Comparison of ENCODE assay signal across 8 cellular contexts in genomic region chr6:18121580-18122127, GRCh38. TPM values are rescaled to one million over a fixed set of nuclear protein-coding genes. Genes with fewer than 3 reads are reported as not detected.
DNase-seq lines count a peak whose midpoint lies in the region; ATAC-seq, FAIRE-seq and TF ChIP-seq lines count a peak whose summit lies in the region.

No MANE protein-coding gene starts in this region.

- DNase-seq in effector memory CD4-positive, alpha-beta T cell: no peak
- DNase-seq in ovary (peak in 2 of 5 donors; percentile 17 to 25), NCI-H187 treated with DMSO at 0.1 percent for 48 hours (lab: John Stamatoyannopoulos, UW) (no peak), kidney (no peak)
- DNase-seq in NK-92 treated with Interleukin-12 subunit alpha and Interleukin-12 subunit beta, amount 100 ng/mL, for 24 hours (lab: John Stamatoyannopoulos, UW): no peak

- no peak overlapping the region for H3K9ac ChIP-seq in kidney (ENCODE audit: low read length in 2 of 2)

- TF ChIP-seq RAD21 in Ishikawa (IDR thresholded peaks at IDR 0.05; ENCODE audit: low read depth): 0 out of 2 replicates have a peak, but pooled peaks have one; percentile 15

- intact Hi-C loops in ovary (cut with DNase I): loop anchor here in 2 of 4 donors (5.0 to 10.0 kb wide), 3 partner anchors 134 to 967 kb away; partner anchors contain the start of gene KIF13A (in 1 of the 2)
- intact Hi-C loops in kidney (cut with DNase I): no loop called here

- H3K36me3 ChIP-seq in DOHH2 (ENCODE audit: control insufficient read depth, low read length): no peaks in the 10 kb centered on the region
- no peaks in the 10 kb centered on the region for H3K36me3 ChIP-seq in effector memory CD4-positive, alpha-beta T cell (ENCODE audit: control insufficient read depth, insufficient read depth, low read length)
- no peaks in the 10 kb centered on the region for H3K36me3 ChIP-seq in ovary
- H3K36me3 ChIP-seq in kidney (ENCODE audit: control insufficient read depth in 1 of 2, insufficient read depth in 2 of 2, low read length in 2 of 2): no peaks in the 10 kb centered on the region

- peak; percentile 20 for TF ChIP-seq CTCF in DOHH2 (IDR thresholded peaks at IDR 0.05; ENCODE audit: low read depth, low read length, poor library complexity, severe bottlenecking)
- no peak for TF ChIP-seq CTCF in ovary (IDR thresholded peaks at IDR 0.05)
- TF ChIP-seq CTCF in kidney (IDR thresholded peaks at IDR 0.05; ENCODE audit: borderline replicate concordance, extremely low read depth, insufficient read depth): no peak

- no peaks in the 10 kb centered on the region for H4K20me1 ChIP-seq in DOHH2 (ENCODE audit: control insufficient read depth, insufficient read depth, low read depth, low read length)

- FAIRE-seq in kidney (lab: Jason Lieb, UNC): no peak

- TF ChIP-seq POLR2A in ovary (IDR thresholded peaks at IDR 0.05): no peak

- no peak overlapping the region for H3K27ac ChIP-seq in DOHH2 (ENCODE audit: low read depth, low read length)
- H3K27ac ChIP-seq in effector memory CD4-positive, alpha-beta T cell (ENCODE audit: insufficient read depth, low read length, poor library complexity, severe bottlenecking): no peak overlapping the region
- H3K27ac ChIP-seq in ovary: no peak overlapping the region
- no peak overlapping the region for H3K27ac ChIP-seq in kidney (ENCODE audit: low read depth in 2 of 2, low read length in 2 of 2)

- no peak overlapping the region for H3K4me2 ChIP-seq in DOHH2 (ENCODE audit: low read length)

- TF ChIP-seq EP300 in Ishikawa (IDR thresholded peaks at IDR 0.05; ENCODE audit: borderline replicate concordance): no peak
- no peak for TF ChIP-seq EP300 in ovary (IDR thresholded peaks at IDR 0.05)

- H3K9me3 ChIP-seq in DOHH2 (ENCODE audit: control insufficient read depth, insufficient read depth, low read length): no peaks in the 10 kb centered on the region
- H3K9me3 ChIP-seq in effector memory CD4-positive, alpha-beta T cell (ENCODE audit: control insufficient read depth, low read length): no peaks in the 10 kb centered on the region
- no peaks in the 10 kb centered on the region for H3K9me3 ChIP-seq in ovary
- peaks cover 0 to 3% of the 10 kb centered on the region in 2 donors for H3K9me3 ChIP-seq in kidney (ENCODE audit: control insufficient read depth in 1 of 2, low read length in 2 of 2)

- no peaks in the 10 kb centered on the region for H3K4me1 ChIP-seq in DOHH2 (ENCODE audit: control insufficient read depth, low read length)
- peaks cover 3% of the 10 kb centered on the region for H3K4me1 ChIP-seq in effector memory CD4-positive, alpha-beta T cell (ENCODE audit: control insufficient read depth, insufficient read depth, low read length, poor library complexity, severe bottlenecking)
- peaks cover 3% of the 10 kb centered on the region for H3K4me1 ChIP-seq in ovary (ENCODE audit: insufficient read depth)
- peaks cover 0 to 4% of the 10 kb centered on the region in 2 donors for H3K4me1 ChIP-seq in kidney (ENCODE audit: control insufficient read depth in 1 of 2, insufficient read depth in 1 of 2, low read depth in 1 of 2, low read length in 2 of 2)

- H3K79me2 ChIP-seq in DOHH2 (ENCODE audit: control insufficient read depth, low read length): no peaks in the 10 kb centered on the region

- H3K27me3 ChIP-seq in DOHH2 (ENCODE audit: control insufficient read depth, low read length) (0 out of 2 replicates have a peak, but pooled peaks cover 2% of the 10 kb centered on the region), ovary (no peaks in the 10 kb centered on the region)
- H3K27me3 ChIP-seq in effector memory CD4-positive, alpha-beta T cell (replicated peaks; ENCODE audit: control insufficient read depth, insufficient read depth, low read length, poor library complexity, severe bottlenecking): no peaks in the 10 kb centered on the region

- 59 to 67% (median 63%) methylated on average over 19 of the region's 19 CpGs for WGBS in ovary, 3 donors

- H3K4me3 ChIP-seq in DOHH2 (ENCODE audit: low read length) (no peak overlapping the region), ovary (peak overlapping the region; percentile 60), kidney (ENCODE audit: low read length in 2 of 2) (peak overlapping the region in 1 of 2 donors; percentile 59)
- H3K4me3 ChIP-seq in effector memory CD4-positive, alpha-beta T cell (ENCODE audit: insufficient read depth, low read depth, low read length, poor library complexity, severe bottlenecking): peak overlapping the region; percentile 56

- H3K9me2 ChIP-seq in DOHH2 (replicated peaks; ENCODE audit: control insufficient read depth, low read length): no peaks in the 10 kb centered on the region

- no peak for ATAC-seq in HG03342 (IDR thresholded peaks at IDR 0.05; ENCODE audit: unreplicated experiment)

- H3F3A ChIP-seq in DOHH2 (ENCODE audit: control insufficient read depth, insufficient read depth): no peaks in the 10 kb centered on the region

TF ChIP-seq in Ishikawa, 13 proteins besides CTCF, POLR2A, EP300 and RAD21:
- no peak for TF ChIP-seq USF1 (IDR thresholded peaks at IDR 0.05)
- TF ChIP-seq TEAD4 (IDR thresholded peaks at IDR 0.05): no peak
- no peak for TF ChIP-seq CREB1 (IDR thresholded peaks at IDR 0.05; ENCODE audit: low read depth)
- TF ChIP-seq NFIC (IDR thresholded peaks at IDR 0.05): no peak
- no peak for TF ChIP-seq TCF12 (IDR thresholded peaks at IDR 0.05; ENCODE audit: low read depth)
- TF ChIP-seq TAF1 (IDR thresholded peaks at IDR 0.05; ENCODE audit: low read depth): no peak
- TF ChIP-seq YY1 (IDR thresholded peaks at IDR 0.05; ENCODE audit: low read depth): no peak
- TF ChIP-seq REST (IDR thresholded peaks at IDR 0.05; ENCODE audit: low read depth): no peak
- TF ChIP-seq ZBTB7A (IDR thresholded peaks at IDR 0.05; ENCODE audit: low read depth): no peak

RNA-seq across cellular contexts. Expression of gene NHLRC1, which starts 0.8 kb away (rescaled TPM):
- total RNA-seq in ovary: 1 to 10 TPM in 4 of 7 donors, under 1 TPM in 3; 0.46 to 1.7 (median 1.2) TPM
- 1 to 10 TPM in 1 of 2 donors, under 1 TPM in 1; 0.88 to 1.7 TPM for polyA plus RNA-seq in ovary
- 2.0 TPM for total RNA-seq in kidney
- polyA plus RNA-seq in kidney (ENCODE audit: insufficient read depth, low read depth, low replicate concordance): 1.8 TPM

RNA-seq across cellular contexts. Expression of gene TPMT, which starts 33.2 kb away (rescaled TPM):
- total RNA-seq in ovary (1 to 10 TPM; 4.2 to 7.7 (median 5.4) TPM), kidney (21.8 TPM)
- polyA plus RNA-seq in ovary (10 to 100 TPM in 1 of 2 donors, 1 to 10 TPM in 1; 5.0 to 11.5 TPM), kidney (ENCODE audit: insufficient read depth, low read depth, low replicate concordance) (67.8 TPM)

RNA-seq across cellular contexts. Expression of gene KDM1B, which starts 33.6 kb away (rescaled TPM):
- total RNA-seq in ovary: 10 to 100 TPM in 6 of 7 donors, 1 to 10 TPM in 1; 9.3 to 21.7 (median 13.7) TPM
- polyA plus RNA-seq in ovary: 10 to 100 TPM in 1 of 2 donors, 1 to 10 TPM in 1; 4.7 to 14.0 TPM
- total RNA-seq in kidney: 20.5 TPM
- 3.9 TPM for polyA plus RNA-seq in kidney (ENCODE audit: insufficient read depth, low read depth, low replicate concordance)
